Comparison of ENCODE assay signal across 22 cellular contexts in genomic region chr1:212309967-212310366, GRCh38. TPM values are rescaled to one million over a fixed set of nuclear protein-coding genes. Genes with fewer than 3 reads are reported as not detected.
DNase-seq lines count a peak whose midpoint lies in the region; ATAC-seq, FAIRE-seq and TF ChIP-seq lines count a peak whose summit lies in the region.
"Had no signal": no experiment of that assay in that cellular context is flagged by ENCODE, and none has a peak within 500 bp of the region (broad histone marks: within the 10 kb centered on the region; RNA-seq: fewer than 3 reads in every experiment).

No MANE protein-coding gene starts in this region.

- H3K27me3 ChIP-seq in NT2/D1 (ENCODE audit: insufficient read depth, insufficient read length) (no peaks in the 10 kb centered on the region), HepG2 (ENCODE audit: control insufficient read depth in 1 of 2, insufficient read depth in 2 of 2, low read length in 2 of 2) (no peaks in the 10 kb centered on the region; a peak in 1 of 5 replicates), BE2C (no peaks in the 10 kb centered on the region)
- H3K27me3 ChIP-seq: BLaER1 treated with 17β-estradiol and CSF1 and Interleukin-3, amounts not matched to agents 10 nM and 100 nM; SJSA1; transverse colon had no signal

- peaks cover 40% of the 10 kb centered on the region for H3K36me3 Mint-ChIP-seq in activated CD4-positive, alpha-beta T cell treated with anti-CD3 and anti-CD28 coated beads, Interleukin-2, amount 10 ng/mL, durations not matched to agents 24 days and 14 days (ENCODE audit: low read depth)
- H3K36me3 Mint-ChIP-seq in stimulated activated memory B cell treated with anti-CD40 and anti-IgM and Interleukin-4, amounts not matched to agents 10 μg/mL and 1 μg/mL and 100 μg/mL, for 72 hours, result peaks cover 41% of the 10 kb centered on the region

- TF ChIP-seq CTCF in HepG2 (CRISPR knock-in tag; IDR thresholded peaks at IDR 0.05), result no peak
- TF ChIP-seq CTCF in BE2C (IDR thresholded peaks at IDR 0.05; ENCODE audit: low read depth, low read length), result no peak

- TF ChIP-seq RAD21 in HepG2 (CRISPR knock-in tag; IDR thresholded peaks at IDR 0.05), result no peak

- H3K4me3 ChIP-seq in NT2/D1 (ENCODE audit: insufficient read length, low read depth) (no peak overlapping the region), HepG2 (replicated peaks in 1 of 3; ENCODE audit: insufficient read depth in 1 of 3, low read depth in 2 of 3, low read length in 3 of 3) (no peak overlapping the region), BE2C (ENCODE audit: low read depth, low read length) (no peak overlapping the region)
- H3K4me3 ChIP-seq: BLaER1 treated with 17β-estradiol and CSF1 and Interleukin-3, amounts not matched to agents 10 nM and 100 nM; SJSA1; smooth muscle cell; transverse colon had no signal

- peak overlapping the region; percentile 45 for H3K27ac Mint-ChIP-seq in activated CD4-positive, alpha-beta T cell treated with anti-CD3 and anti-CD28 coated beads, Interleukin-2, amount 10 ng/mL, durations not matched to agents 24 days and 14 days
- H3K27ac Mint-ChIP-seq in stimulated activated memory B cell treated with anti-CD40 and anti-IgM and Interleukin-4, amounts not matched to agents 10 μg/mL and 1 μg/mL and 100 μg/mL, for 72 hours, result peak overlapping the region; percentile 53

- peaks cover 21% of the 10 kb centered on the region for H3K4me1 Mint-ChIP-seq in activated CD4-positive, alpha-beta T cell treated with anti-CD3 and anti-CD28 coated beads, Interleukin-2, amount 10 ng/mL, durations not matched to agents 24 days and 14 days
- H3K4me1 Mint-ChIP-seq in stimulated activated memory B cell treated with anti-CD40 and anti-IgM and Interleukin-4, amounts not matched to agents 10 μg/mL and 1 μg/mL and 100 μg/mL, for 72 hours, result peaks cover 46% of the 10 kb centered on the region

- H3K36me3 ChIP-seq in NT2/D1 (ENCODE audit: insufficient read depth, insufficient read length, low read length) (no peaks in the 10 kb centered on the region), HepG2 (replicated peaks in 1 of 2; ENCODE audit: control insufficient read depth in 1 of 2, insufficient read depth in 2 of 2, low read length in 2 of 2) (peaks cover 0 to 16% of the 10 kb centered on the region in 2 experiments; a peak in 1 of 5 replicates), BE2C (no peaks in the 10 kb centered on the region)
- H3K36me3 ChIP-seq: SJSA1 had no signal

- DNase-seq in activated CD4-positive, alpha-beta T cell treated with anti-CD3 and anti-CD28 coated beads, Interleukin-2, amount 10 ng/mL, durations not matched to agents 24 days and 14 days, result no peak
- no peak for DNase-seq in activated CD4-positive, alpha-beta T cell treated with anti-CD3 and anti-CD28 coated beads, Interleukin-2, amount 50 U/mL, for 4 hours
- DNase-seq in NT2/D1 (ENCODE audit: low read depth, low spot score) (peak; percentile 32), HepG2 (ENCODE audit: low spot score) (peak; percentile 66), NCI-H226 (no peak), BE2C (no peak)
- no peak for DNase-seq in central memory CD4-positive, alpha-beta T cell
- DNase-seq: activated CD4-positive, CD25-positive, alpha-beta regulatory T cell; activated CD8-positive, alpha-beta memory T cell treated with anti-CD3 and anti-CD28 coated beads for 24 hours; caudate nucleus; hippocampal formation; kidney glomerular epithelial cell; midbrain; NCI-H187; NCI-H446; transverse colon had no signal

- H3K27me3 Mint-ChIP-seq in activated CD4-positive, alpha-beta T cell treated with anti-CD3 and anti-CD28 coated beads, Interleukin-2, amount 10 ng/mL, durations not matched to agents 24 days and 14 days, result no peaks in the 10 kb centered on the region
- no peaks in the 10 kb centered on the region for H3K27me3 Mint-ChIP-seq in stimulated activated memory B cell treated with anti-CD40 and anti-IgM and Interleukin-4, amounts not matched to agents 10 μg/mL and 1 μg/mL and 100 μg/mL, for 72 hours

- no peak overlapping the region for H3K4me3 Mint-ChIP-seq in activated CD4-positive, alpha-beta T cell treated with anti-CD3 and anti-CD28 coated beads, Interleukin-2, amount 10 ng/mL, durations not matched to agents 24 days and 14 days
- no peak overlapping the region for H3K4me3 Mint-ChIP-seq in stimulated activated memory B cell treated with anti-CD40 and anti-IgM and Interleukin-4, amounts not matched to agents 10 μg/mL and 1 μg/mL and 100 μg/mL, for 72 hours

- TF ChIP-seq EP300 in HepG2 (IDR thresholded peaks at IDR 0.05; ENCODE audit: low read depth in 2 of 2, low read length in 2 of 2), result no peak; a peak in 1 of 4 replicates
- TF ChIP-seq EP300 in HepG2 (CRISPR knock-in tag; IDR thresholded peaks at IDR 0.05; ENCODE audit: borderline replicate concordance), result no peak

- FAIRE-seq in HepG2 (lab: Jason Lieb, UNC), result no peak
- FAIRE-seq: endometrium, HTR-8/SVneo had no signal

- ATAC-seq in HepG2, result peak; percentile 45
- ATAC-seq in stimulated activated memory B cell treated with anti-CD40 and anti-IgM and Interleukin-4, amounts not matched to agents 10 μg/mL and 1 μg/mL and 100 μg/mL, for 72 hours, result no peak

- intact Hi-C loops in activated CD4-positive, alpha-beta T cell treated with anti-CD3 and anti-CD28 coated beads, Interleukin-2, amount 10 ng/mL, durations not matched to agents 24 days and 14 days (cut with micrococcal nuclease), result no loop called here
- intact Hi-C loops in HepG2 (cut with micrococcal nuclease; ENCODE audit: unreplicated experiment), result no loop called here

- no peaks in the 10 kb centered on the region for H3K4me1 ChIP-seq in NT2/D1 (ENCODE audit: insufficient read depth, insufficient read length)
- peaks cover 17% of the 10 kb centered on the region for H3K4me1 ChIP-seq in HepG2 (ENCODE audit: insufficient read depth, low read length)
- H3K4me1 ChIP-seq in BE2C, result no peaks in the 10 kb centered on the region
- H3K4me1 ChIP-seq: SJSA1 had no signal

- H2AFZ ChIP-seq in HepG2 (ENCODE audit: low read length), result no peak overlapping the region

- H3K9me3 Mint-ChIP-seq in activated CD4-positive, alpha-beta T cell treated with anti-CD3 and anti-CD28 coated beads, Interleukin-2, amount 10 ng/mL, durations not matched to agents 24 days and 14 days, result no peaks in the 10 kb centered on the region
- peaks cover 3% of the 10 kb centered on the region for H3K9me3 Mint-ChIP-seq in stimulated activated memory B cell treated with anti-CD40 and anti-IgM and Interleukin-4, amounts not matched to agents 10 μg/mL and 1 μg/mL and 100 μg/mL, for 72 hours

- no peak overlapping the region for H3K4me2 ChIP-seq in HepG2 (ENCODE audit: low read depth, low read length)
- H3K4me2 ChIP-seq: smooth muscle cell had no signal

- H3K27ac ChIP-seq in HepG2 (ENCODE audit: extremely low read length, insufficient read depth, low read length), result peak overlapping the region; percentile 5
- H3K27ac ChIP-seq: BLaER1 treated with 17β-estradiol and CSF1 and Interleukin-3, amounts not matched to agents 10 nM and 100 nM; SJSA1; transverse colon had no signal

- no TSS peak for BruUV-seq in HepG2 (replicated peaks; lab: Mats Ljungman, UMichigan)

- CTCF ChIA-PET in HepG2 (lab: Yijun Ruan, JAX; ENCODE audit: low intra/inter-chr PET ratio, low total read pairs), result no interaction called here

- H3K9ac ChIP-seq in NT2/D1 (ENCODE audit: insufficient read length, low read depth) (no peak overlapping the region), HepG2 (ENCODE audit: insufficient read depth, low read depth, low read length) (no peak overlapping the region)
- H3K9ac ChIP-seq: BLaER1 treated with 17β-estradiol and CSF1 and Interleukin-3, amounts not matched to agents 10 nM and 100 nM had no signal

- TF ChIP-seq POLR2A in HepG2 (IDR thresholded peaks at IDR 0.05; ENCODE audit: insufficient read depth in 1 of 2, low read depth in 2 of 2, low read length in 2 of 2), result no peak

- in situ Hi-C loops in HepG2 (cut with HindIII; ENCODE audit: extremely low pct_ligation_motif_present, low pct_unique_long_range_greater_than_20kb), result no loop called here

- H3K9me3 ChIP-seq in NT2/D1 (ENCODE audit: insufficient read depth, low read length) (peaks cover 6% of the 10 kb centered on the region; the same call in 1 of the 2 replicates), HepG2 (ENCODE audit: low read length) (no peaks in the 10 kb centered on the region), BE2C (no peaks in the 10 kb centered on the region)
- H3K9me3 ChIP-seq: SJSA1, transverse colon had no signal

- peaks cover 39% of the 10 kb centered on the region for H4K20me1 ChIP-seq in HepG2 (ENCODE audit: insufficient read depth, low read length)

- POLR2A ChIA-PET in HepG2 (lab: Yijun Ruan, JAX), result interaction anchor here (1.0 kb wide), 1 partner anchor 24 kb away, joined by 3 read pairs; no protein-coding TSS in a partner anchor

- H3K79me2 ChIP-seq in HepG2 (ENCODE audit: insufficient read depth, low read length), result peaks cover 81% of the 10 kb centered on the region

RNA-seq across cellular contexts. Expression of gene PPP2R5A, which starts 24.8 kb away (rescaled TPM):
- 43.6 and 44.4 TPM in 2 replicates for total RNA-seq in activated CD4-positive, alpha-beta T cell treated with anti-CD3 and anti-CD28 coated beads, Interleukin-2, amount 10 ng/mL, durations not matched to agents 24 days and 14 days
- total RNA-seq in HepG2 (2016; rRNA removed; fragmentation: Illumina TruSeq; extraction: Trizol), result 22.0 and 26.5 TPM in 2 replicates
- 6.9 and 7.3 TPM in 2 replicates for total RNA-seq in HepG2 (2016; cell fraction: cytosol; rRNA removed; fragmentation: Illumina TruSeq; extraction: Trizol; ENCODE audit: low read depth)
- 21.8 and 25.0 TPM in 2 replicates for total RNA-seq in HepG2 (2016; cell fraction: insoluble cytoplasmic fraction; rRNA removed; fragmentation: Illumina TruSeq; extraction: Trizol)
- 22.7 and 24.3 TPM in 2 replicates for total RNA-seq in HepG2 (2016; cell fraction: membrane; rRNA removed; fragmentation: Illumina TruSeq; extraction: Trizol)
- 15.8 and 16.6 TPM in 2 replicates for total RNA-seq in HepG2 (2016; cell fraction: nucleus; rRNA removed; fragmentation: Illumina TruSeq; extraction: Trizol)
- polyA plus RNA-seq in HepG2 (2011; rRNA removed), result 27.5 and 31.4 TPM in 2 replicates
- polyA plus RNA-seq in HepG2 (2011; cell fraction: cytosol; rRNA removed), result 14.2 and 20.6 TPM in 2 replicates
- polyA plus RNA-seq in HepG2 (2011; cell fraction: nucleus; rRNA removed), result 13.4 and 15.4 TPM in 2 replicates
- 20.6 and 22.6 TPM in 2 replicates for polyA plus RNA-seq in HepG2 (2012)
- 5.8 and 6.4 TPM in 2 replicates for polyA plus RNA-seq in HepG2 (2016; cell fraction: cytosol; fragmentation: Illumina TruSeq; extraction: Trizol; ENCODE audit: low read depth)
- polyA plus RNA-seq in HepG2 (2016; cell fraction: insoluble cytoplasmic fraction; fragmentation: Illumina TruSeq; extraction: Trizol; ENCODE audit: low read depth), result 27.2 and 28.9 TPM in 2 replicates
- 18.6 and 19.6 TPM in 2 replicates for polyA plus RNA-seq in HepG2 (2016; cell fraction: membrane; fragmentation: Illumina TruSeq; extraction: Trizol; ENCODE audit: low read depth)
- polyA plus RNA-seq in HepG2 (2016; cell fraction: nucleus; fragmentation: Illumina TruSeq; extraction: Trizol; ENCODE audit: insufficient read depth, low read depth), result 19.9 and 22.9 TPM in 2 replicates
- polyA minus RNA-seq in HepG2 (2011; rRNA and poly(A)+ RNA removed; ENCODE audit: low replicate concordance), result 10.8 and 12.7 TPM in 2 replicates
- 16.4 and 21.3 TPM in 2 replicates for polyA minus RNA-seq in HepG2 (2011; cell fraction: cytosol; rRNA and poly(A)+ RNA removed)
- 21.4 and 23.7 TPM in 2 replicates for polyA minus RNA-seq in HepG2 (2011; cell fraction: nucleus; rRNA and poly(A)+ RNA removed)
- polyA plus RNA-seq in BE2C (2012; ENCODE audit: insufficient read depth, insufficient read length, low read depth), result 12.1 TPM

Comparison
In these comparisons a context has a peak if more than half of its experiments do, and no peak if none do; other contexts are left out.
1. DNase-seq: peak in NT2/D1 (single experiment) and HepG2 (single experiment); none in activated CD4-positive, alpha-beta T cell treated with anti-CD3 and anti-CD28 coated beads, Interleukin-2, amount 10 ng/mL, durations not matched to agents 24 days and 14 days (single experiment), activated CD4-positive, alpha-beta T cell treated with anti-CD3 and anti-CD28 coated beads, Interleukin-2, amount 50 U/mL, for 4 hours (0 of 2), NCI-H226 (single experiment), BE2C (single experiment) and central memory CD4-positive, alpha-beta T cell (single experiment).